In genomic region chr7:147300293-147300692, GRCh38 we compare ENCODE assay signal across 23 cellular contexts.
DNase-seq lines count a peak whose midpoint lies in the region; ATAC-seq, FAIRE-seq and TF ChIP-seq lines count a peak whose summit lies in the region.
"Had no signal": no experiment of that assay in that cellular context is flagged by ENCODE, and none has a peak within 500 bp of the region (broad histone marks: within the 10 kb centered on the region; RNA-seq: fewer than 3 reads in every experiment).

No MANE protein-coding gene starts in this region.

- no peak for DNase-seq in HepG2 (ENCODE audit: low spot score)
- no peak for DNase-seq in right lobe of liver
- DNase-seq in PC-9 = no peak
- no peak for DNase-seq in activated naive CD8-positive, alpha-beta T cell treated with anti-CD3 and anti-CD28 coated beads, Interleukin-2, amount 50 U/mL, for 24 hours
- no peak for DNase-seq in chondrocyte (ENCODE audit: low spot score)
- DNase-seq: AML-193; Caco-2; Calu3; CD4-positive, alpha-beta T cell; CD8-positive, alpha-beta T cell; DMS79 treated with DMSO at 0.1 percent for 48 hours; GDM1 had no signal

- CTCF ChIA-PET in HepG2 (lab: Yijun Ruan, JAX; ENCODE audit: low intra/inter-chr PET ratio, low total read pairs) = no interaction called here
- CTCF ChIA-PET in PC-9 (lab: Charles Lee) = no interaction called here

- H3K4me3 ChIP-seq in HepG2 (replicated peaks in 1 of 3; ENCODE audit: insufficient read depth in 1 of 3, low read depth in 2 of 3, low read length in 3 of 3) (no peak overlapping the region), right lobe of liver (no peak overlapping the region), OCI-LY1 (ENCODE audit: low read depth, low read length, poor library complexity, severe bottlenecking) (no peak overlapping the region), PC-9 (no peak overlapping the region)
- H3K4me3 ChIP-seq: A549; BLaER1 treated with 17β-estradiol and CSF1 and Interleukin-3, amounts not matched to agents 10 nM and 100 nM; GM12878 had no signal

- H2AFZ ChIP-seq in HepG2 (ENCODE audit: low read length) (no peak overlapping the region), OCI-LY1 (ENCODE audit: low read length) (peak overlapping the region; percentile 44; the same call in 1 of the 2 replicates), PC-9 (peak overlapping the region; percentile 58; the same call in 1 of the 2 replicates)

- POLR2A ChIA-PET in HepG2 (lab: Yijun Ruan, JAX) (no interaction called here), PC-9 (lab: Charles Lee; ENCODE audit: unreplicated experiment) (no interaction called here)

- BruUV-seq in HepG2 (replicated peaks; lab: Mats Ljungman, UMichigan) (no TSS peak), PC-9 (replicated peaks; lab: Mats Ljungman, UMichigan) (no TSS peak)

- no peaks in the 10 kb centered on the region for H3K4me1 Mint-ChIP-seq in activated naive CD8-positive, alpha-beta T cell treated with anti-CD3 and anti-CD28 coated beads, Interleukin-2, amount 50 U/mL, for 24 hours
- H3K4me1 Mint-ChIP-seq in chondrocyte (ENCODE audit: low read depth) = peaks cover 16% of the 10 kb centered on the region
- H3K4me1 Mint-ChIP-seq: B cell had no signal

- no peaks in the 10 kb centered on the region for H3K9me3 Mint-ChIP-seq in activated naive CD8-positive, alpha-beta T cell treated with anti-CD3 and anti-CD28 coated beads, Interleukin-2, amount 50 U/mL, for 24 hours
- no peaks in the 10 kb centered on the region for H3K9me3 Mint-ChIP-seq in chondrocyte (ENCODE audit: low read depth)

- no peaks in the 10 kb centered on the region for H3K9me2 ChIP-seq in OCI-LY1 (ENCODE audit: low read depth, low read length)
- no peaks in the 10 kb centered on the region for H3K9me2 ChIP-seq in PC-9 (ENCODE audit: insufficient read depth)

- H3K9ac ChIP-seq in HepG2 (ENCODE audit: insufficient read depth, low read depth, low read length) = no peak overlapping the region
- H3K9ac ChIP-seq in OCI-LY1 (ENCODE audit: low read length) = no peak overlapping the region
- H3K9ac ChIP-seq: BLaER1 treated with 17β-estradiol and CSF1 and Interleukin-3, amounts not matched to agents 10 nM and 100 nM had no signal

- TF ChIP-seq EP300 in HepG2 (IDR thresholded peaks at IDR 0.05; ENCODE audit: low read depth in 2 of 2, low read length in 2 of 2) (no peak), HepG2 (CRISPR knock-in tag; IDR thresholded peaks at IDR 0.05; ENCODE audit: borderline replicate concordance) (no peak)

- in situ Hi-C loops in HepG2 (cut with HindIII; ENCODE audit: extremely low pct_ligation_motif_present, low pct_unique_long_range_greater_than_20kb) = no loop called here

- no peaks in the 10 kb centered on the region for H3K36me3 Mint-ChIP-seq in activated naive CD8-positive, alpha-beta T cell treated with anti-CD3 and anti-CD28 coated beads, Interleukin-2, amount 50 U/mL, for 24 hours (ENCODE audit: low read depth)
- H3K36me3 Mint-ChIP-seq in chondrocyte (ENCODE audit: low read depth) = no peaks in the 10 kb centered on the region
- H3K36me3 Mint-ChIP-seq: CD8-positive, alpha-beta T cell had no signal

- TF ChIP-seq CTCF in HepG2 (CRISPR knock-in tag; IDR thresholded peaks at IDR 0.05) (no peak), right lobe of liver (IDR thresholded peaks at IDR 0.05) (no peak), OCI-LY1 (IDR thresholded peaks at IDR 0.05; ENCODE audit: low read length) (no peak), PC-9 (conservative IDR thresholded peaks at IDR 0.05) (no peak), chondrocyte (IDR thresholded peaks at IDR 0.05) (no peak)

- no peaks in the 10 kb centered on the region for H4K20me1 ChIP-seq in HepG2 (ENCODE audit: insufficient read depth, low read length)
- H4K20me1 ChIP-seq in OCI-LY1 (ENCODE audit: insufficient read depth, low read length) = no peaks in the 10 kb centered on the region
- no peaks in the 10 kb centered on the region for H4K20me1 ChIP-seq in PC-9 (ENCODE audit: insufficient read depth)
- H4K20me1 ChIP-seq: BLaER1 treated with 17β-estradiol and CSF1 and Interleukin-3, amounts not matched to agents 10 nM and 100 nM had no signal

- H3K27me3 ChIP-seq in HepG2 (ENCODE audit: control insufficient read depth in 1 of 2, insufficient read depth in 2 of 2, low read length in 2 of 2) = no peaks in the 10 kb centered on the region
- H3K27me3 ChIP-seq in right lobe of liver = no peaks in the 10 kb centered on the region
- no peaks in the 10 kb centered on the region for H3K27me3 ChIP-seq in OCI-LY1 (ENCODE audit: insufficient read depth, low read length)
- no peaks in the 10 kb centered on the region for H3K27me3 ChIP-seq in PC-9 (ENCODE audit: insufficient read depth, low read depth)
- H3K27me3 ChIP-seq: BLaER1 treated with 17β-estradiol and CSF1 and Interleukin-3, amounts not matched to agents 10 nM and 100 nM had no signal

- no peaks in the 10 kb centered on the region for H3K36me3 ChIP-seq in HepG2 (replicated peaks in 1 of 2; ENCODE audit: control insufficient read depth in 1 of 2, insufficient read depth in 2 of 2, low read length in 2 of 2)
- H3K36me3 ChIP-seq in right lobe of liver = no peaks in the 10 kb centered on the region
- no peaks in the 10 kb centered on the region for H3K36me3 ChIP-seq in OCI-LY1 (ENCODE audit: insufficient read depth, low read length)
- H3K36me3 ChIP-seq in PC-9 (ENCODE audit: low read depth) = no peaks in the 10 kb centered on the region
- H3K36me3 ChIP-seq: BLaER1 treated with 17β-estradiol and CSF1 and Interleukin-3, amounts not matched to agents 10 nM and 100 nM had no signal

- ATAC-seq in HepG2 (no peak), right lobe of liver (no peak), HG03097 (IDR thresholded peaks at IDR 0.05; ENCODE audit: low FRiP score, unreplicated experiment) (no peak)
- ATAC-seq in activated naive CD8-positive, alpha-beta T cell treated with anti-CD3 and anti-CD28 coated beads, Interleukin-2, amount 50 U/mL, for 24 hours = no peak
- ATAC-seq: A549; CD8-positive, alpha-beta T cell; GM12878 had no signal

- no peaks in the 10 kb centered on the region for H3K4me1 ChIP-seq in HepG2 (ENCODE audit: insufficient read depth, low read length)
- H3K4me1 ChIP-seq in right lobe of liver = no peaks in the 10 kb centered on the region
- H3K4me1 ChIP-seq in OCI-LY1 (ENCODE audit: insufficient read depth, low read length, severe bottlenecking) = peaks cover 36% of the 10 kb centered on the region
- H3K4me1 ChIP-seq in PC-9 (replicated peaks; ENCODE audit: insufficient read depth) = no peaks in the 10 kb centered on the region
- H3K4me1 ChIP-seq: A549, Caco-2 had no signal

- TF ChIP-seq POLR2A in HepG2 (IDR thresholded peaks at IDR 0.05; ENCODE audit: insufficient read depth in 1 of 2, low read depth in 2 of 2, low read length in 2 of 2) (no peak), right lobe of liver (IDR thresholded peaks at IDR 0.05) (no peak)

- no peak overlapping the region for H3K27ac Mint-ChIP-seq in activated naive CD8-positive, alpha-beta T cell treated with anti-CD3 and anti-CD28 coated beads, Interleukin-2, amount 50 U/mL, for 24 hours
- H3K27ac Mint-ChIP-seq in chondrocyte (ENCODE audit: unreplicated experiment) = no peak overlapping the region
- H3K27ac Mint-ChIP-seq: B cell; CD4-positive, alpha-beta T cell; CD8-positive, alpha-beta T cell had no signal

- 0% methylated on average over 1 of the region's 1 CpG for WGBS in HepG2 (ENCODE audit: low lambda C conversion rate)
- WGBS in right lobe of liver (ENCODE audit: insufficient coverage, low coverage, low lambda C conversion rate, missing lambda C conversion rate) = 50% methylated on average over 1 of the region's 1 CpG

- H3K79me2 ChIP-seq in HepG2 (ENCODE audit: insufficient read depth, low read length) (no peaks in the 10 kb centered on the region), OCI-LY1 (ENCODE audit: insufficient read depth, low read length) (no peaks in the 10 kb centered on the region), PC-9 (ENCODE audit: low read depth) (no peaks in the 10 kb centered on the region)

- H3K4me3 Mint-ChIP-seq in activated naive CD8-positive, alpha-beta T cell treated with anti-CD3 and anti-CD28 coated beads, Interleukin-2, amount 50 U/mL, for 24 hours = no peak overlapping the region
- no peak overlapping the region for H3K4me3 Mint-ChIP-seq in chondrocyte (ENCODE audit: unreplicated experiment)
- H3K4me3 Mint-ChIP-seq: B cell; CD4-positive, alpha-beta T cell; CD8-positive, alpha-beta T cell had no signal

- no peak overlapping the region for H3K4me2 ChIP-seq in HepG2 (ENCODE audit: low read depth, low read length)
- H3K4me2 ChIP-seq in OCI-LY1 (ENCODE audit: low read length) = no peak overlapping the region
- H3K4me2 ChIP-seq in PC-9 = no peak overlapping the region
- H3K4me2 ChIP-seq: A549; BLaER1 treated with 17β-estradiol and CSF1 and Interleukin-3, amounts not matched to agents 10 nM and 100 nM had no signal

- H3F3A ChIP-seq in OCI-LY1 (ENCODE audit: insufficient read depth, low read length) = no peaks in the 10 kb centered on the region
- H3F3A ChIP-seq in PC-9 (ENCODE audit: insufficient read depth, low read depth) = no peaks in the 10 kb centered on the region

- no peak overlapping the region for H3K27ac ChIP-seq in HepG2 (ENCODE audit: extremely low read length, insufficient read depth, low read length)
- H3K27ac ChIP-seq in right lobe of liver = no peak overlapping the region
- H3K27ac ChIP-seq in OCI-LY1 (ENCODE audit: low read depth, low read length, poor library complexity, severe bottlenecking) = no peak overlapping the region
- H3K27ac ChIP-seq in PC-9 = no peak overlapping the region
- H3K27ac ChIP-seq: 22Rv1; A549; BLaER1 treated with 17β-estradiol and CSF1 and Interleukin-3, amounts not matched to agents 10 nM and 100 nM; C4-2B had no signal

- TF ChIP-seq RAD21 in HepG2 (CRISPR knock-in tag; IDR thresholded peaks at IDR 0.05) = no peak

- no peak for FAIRE-seq in HepG2 (lab: Jason Lieb, UNC)
- FAIRE-seq: A549, D721Med, GM12878, GM12892, GM18507 had no signal

- intact Hi-C loops in HepG2 (cut with micrococcal nuclease; ENCODE audit: unreplicated experiment) = no loop called here
- intact Hi-C loops in right lobe of liver (cut with DNase I) = no loop called here
- intact Hi-C loops in PC-9 (cut with micrococcal nuclease; ENCODE audit: unreplicated experiment) = no loop called here

- H3K9me3 ChIP-seq in HepG2 (ENCODE audit: low read length) (peaks cover 49% of the 10 kb centered on the region), right lobe of liver (no peaks in the 10 kb centered on the region), OCI-LY1 (ENCODE audit: low read length) (no peaks in the 10 kb centered on the region), PC-9 (ENCODE audit: insufficient read depth, low read depth) (no peaks in the 10 kb centered on the region)
- H3K9me3 ChIP-seq: BLaER1 treated with 17β-estradiol and CSF1 and Interleukin-3, amounts not matched to agents 10 nM and 100 nM; Caco-2 had no signal

- H3K27me3 Mint-ChIP-seq in activated naive CD8-positive, alpha-beta T cell treated with anti-CD3 and anti-CD28 coated beads, Interleukin-2, amount 50 U/mL, for 24 hours = no peaks in the 10 kb centered on the region
- H3K27me3 Mint-ChIP-seq in chondrocyte (ENCODE audit: low read depth) = no peaks in the 10 kb centered on the region
- H3K27me3 Mint-ChIP-seq: B cell; CD4-positive, alpha-beta T cell had no signal

TF ChIP-seq in HepG2, 621 proteins besides CTCF, POLR2A, EP300 and RAD21 (continues in another document):
- TF ChIP-seq ATF1 (CRISPR knock-in tag; IDR thresholded peaks at IDR 0.05) = no peak
- peak; percentile 75 for TF ChIP-seq ATF7 (IDR thresholded peaks at IDR 0.05)
- TF ChIP-seq ATF7 (CRISPR knock-in tag; IDR thresholded peaks at IDR 0.05) = no peak
- TF ChIP-seq ZNF841 (CRISPR knock-in tag; IDR thresholded peaks at IDR 0.05; ENCODE audit: borderline replicate concordance) = no peak
